Comparison of ENCODE assay signal across 1 cellular context in genomic region chr17:50519141-50519834, GRCh38.
TF ChIP-seq lines count a peak whose summit lies in the region.

No MANE protein-coding gene starts in this region.

TF ChIP-seq in HepG2, 621 proteins besides CTCF, POLR2A, EP300 and RAD21:
- TF ChIP-seq SOX6 (IDR thresholded peaks at IDR 0.05) (no peak), SOX6 (CRISPR knock-in tag; IDR thresholded peaks at IDR 0.05) (peak; percentile 17; the same call in 1 of the 2 replicates), CEBPB (IDR thresholded peaks at IDR 0.05; ENCODE audit: borderline replicate concordance, low read depth, low read length) (peak; percentile 47; the same call in 1 of the 2 replicates), SALL2 (CRISPR knock-in tag; IDR thresholded peaks at IDR 0.05) (0 out of 2 replicates have a peak, but pooled peaks have one; percentile 9), ZNF777 (CRISPR knock-in tag; IDR thresholded peaks at IDR 0.05) (0 out of 2 replicates have a peak, but pooled peaks have one; percentile 18), CHD4 (IDR thresholded peaks at IDR 0.05; ENCODE audit: borderline replicate concordance, low read length) (no peak), CEBPG (CRISPR knock-in tag; IDR thresholded peaks at IDR 0.05) (peak; percentile 27; the same call in 1 of the 2 replicates), BRCA1 (CRISPR knock-in tag; IDR thresholded peaks at IDR 0.05) (no peak)
- TF ChIP-seq, protein P1, sequence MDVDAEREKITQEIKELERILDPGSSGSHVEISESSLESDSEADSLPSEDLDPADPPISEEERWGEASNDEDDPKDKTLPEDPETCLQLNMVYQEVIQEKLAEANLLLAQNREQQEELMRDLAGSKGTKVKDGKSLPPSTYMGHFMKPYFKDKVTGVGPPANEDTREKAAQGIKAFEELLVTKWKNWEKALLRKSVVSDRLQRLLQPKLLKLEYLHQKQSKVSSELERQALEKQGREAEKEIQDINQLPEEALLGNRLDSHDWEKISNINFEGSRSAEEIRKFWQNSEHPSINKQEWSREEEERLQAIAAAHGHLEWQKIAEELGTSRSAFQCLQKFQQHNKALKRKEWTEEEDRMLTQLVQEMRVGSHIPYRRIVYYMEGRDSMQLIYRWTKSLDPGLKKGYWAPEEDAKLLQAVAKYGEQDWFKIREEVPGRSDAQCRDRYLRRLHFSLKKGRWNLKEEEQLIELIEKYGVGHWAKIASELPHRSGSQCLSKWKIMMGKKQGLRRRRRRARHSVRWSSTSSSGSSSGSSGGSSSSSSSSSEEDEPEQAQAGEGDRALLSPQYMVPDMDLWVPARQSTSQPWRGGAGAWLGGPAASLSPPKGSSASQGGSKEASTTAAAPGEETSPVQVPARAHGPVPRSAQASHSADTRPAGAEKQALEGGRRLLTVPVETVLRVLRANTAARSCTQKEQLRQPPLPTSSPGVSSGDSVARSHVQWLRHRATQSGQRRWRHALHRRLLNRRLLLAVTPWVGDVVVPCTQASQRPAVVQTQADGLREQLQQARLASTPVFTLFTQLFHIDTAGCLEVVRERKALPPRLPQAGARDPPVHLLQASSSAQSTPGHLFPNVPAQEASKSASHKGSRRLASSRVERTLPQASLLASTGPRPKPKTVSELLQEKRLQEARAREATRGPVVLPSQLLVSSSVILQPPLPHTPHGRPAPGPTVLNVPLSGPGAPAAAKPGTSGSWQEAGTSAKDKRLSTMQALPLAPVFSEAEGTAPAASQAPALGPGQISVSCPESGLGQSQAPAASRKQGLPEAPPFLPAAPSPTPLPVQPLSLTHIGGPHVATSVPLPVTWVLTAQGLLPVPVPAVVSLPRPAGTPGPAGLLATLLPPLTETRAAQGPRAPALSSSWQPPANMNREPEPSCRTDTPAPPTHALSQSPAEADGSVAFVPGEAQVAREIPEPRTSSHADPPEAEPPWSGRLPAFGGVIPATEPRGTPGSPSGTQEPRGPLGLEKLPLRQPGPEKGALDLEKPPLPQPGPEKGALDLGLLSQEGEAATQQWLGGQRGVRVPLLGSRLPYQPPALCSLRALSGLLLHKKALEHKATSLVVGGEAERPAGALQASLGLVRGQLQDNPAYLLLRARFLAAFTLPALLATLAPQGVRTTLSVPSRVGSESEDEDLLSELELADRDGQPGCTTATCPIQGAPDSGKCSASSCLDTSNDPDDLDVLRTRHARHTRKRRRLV (CRISPR knock-in tag; IDR thresholded peaks at IDR 0.05), result 0 out of 2 replicates have a peak, but pooled peaks have one; percentile 37
- TF ChIP-seq, protein P2, sequence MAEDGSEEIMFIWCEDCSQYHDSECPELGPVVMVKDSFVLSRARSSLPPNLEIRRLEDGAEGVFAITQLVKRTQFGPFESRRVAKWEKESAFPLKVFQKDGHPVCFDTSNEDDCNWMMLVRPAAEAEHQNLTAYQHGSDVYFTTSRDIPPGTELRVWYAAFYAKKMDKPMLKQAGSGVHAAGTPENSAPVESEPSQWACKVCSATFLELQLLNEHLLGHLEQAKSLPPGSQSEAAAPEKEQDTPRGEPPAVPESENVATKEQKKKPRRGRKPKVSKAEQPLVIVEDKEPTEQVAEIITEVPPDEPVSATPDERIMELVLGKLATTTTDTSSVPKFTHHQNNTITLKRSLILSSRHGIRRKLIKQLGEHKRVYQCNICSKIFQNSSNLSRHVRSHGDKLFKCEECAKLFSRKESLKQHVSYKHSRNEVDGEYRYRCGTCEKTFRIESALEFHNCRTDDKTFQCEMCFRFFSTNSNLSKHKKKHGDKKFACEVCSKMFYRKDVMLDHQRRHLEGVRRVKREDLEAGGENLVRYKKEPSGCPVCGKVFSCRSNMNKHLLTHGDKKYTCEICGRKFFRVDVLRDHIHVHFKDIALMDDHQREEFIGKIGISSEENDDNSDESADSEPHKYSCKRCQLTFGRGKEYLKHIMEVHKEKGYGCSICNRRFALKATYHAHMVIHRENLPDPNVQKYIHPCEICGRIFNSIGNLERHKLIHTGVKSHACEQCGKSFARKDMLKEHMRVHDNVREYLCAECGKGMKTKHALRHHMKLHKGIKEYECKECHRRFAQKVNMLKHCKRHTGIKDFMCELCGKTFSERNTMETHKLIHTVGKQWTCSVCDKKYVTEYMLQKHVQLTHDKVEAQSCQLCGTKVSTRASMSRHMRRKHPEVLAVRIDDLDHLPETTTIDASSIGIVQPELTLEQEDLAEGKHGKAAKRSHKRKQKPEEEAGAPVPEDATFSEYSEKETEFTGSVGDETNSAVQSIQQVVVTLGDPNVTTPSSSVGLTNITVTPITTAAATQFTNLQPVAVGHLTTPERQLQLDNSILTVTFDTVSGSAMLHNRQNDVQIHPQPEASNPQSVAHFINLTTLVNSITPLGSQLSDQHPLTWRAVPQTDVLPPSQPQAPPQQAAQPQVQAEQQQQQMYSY (CRISPR knock-in tag; IDR thresholded peaks at IDR 0.05), result peak; percentile 74
- TF ChIP-seq, protein P3, sequence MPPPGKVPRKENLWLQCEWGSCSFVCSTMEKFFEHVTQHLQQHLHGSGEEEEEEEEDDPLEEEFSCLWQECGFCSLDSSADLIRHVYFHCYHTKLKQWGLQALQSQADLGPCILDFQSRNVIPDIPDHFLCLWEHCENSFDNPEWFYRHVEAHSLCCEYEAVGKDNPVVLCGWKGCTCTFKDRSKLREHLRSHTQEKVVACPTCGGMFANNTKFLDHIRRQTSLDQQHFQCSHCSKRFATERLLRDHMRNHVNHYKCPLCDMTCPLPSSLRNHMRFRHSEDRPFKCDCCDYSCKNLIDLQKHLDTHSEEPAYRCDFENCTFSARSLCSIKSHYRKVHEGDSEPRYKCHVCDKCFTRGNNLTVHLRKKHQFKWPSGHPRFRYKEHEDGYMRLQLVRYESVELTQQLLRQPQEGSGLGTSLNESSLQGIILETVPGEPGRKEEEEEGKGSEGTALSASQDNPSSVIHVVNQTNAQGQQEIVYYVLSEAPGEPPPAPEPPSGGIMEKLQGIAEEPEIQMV (CRISPR knock-in tag; IDR thresholded peaks at IDR 0.05; ENCODE audit: low read depth), result no peak
